Comparison of ENCODE assay signal across 9 cellular contexts in the genomic region with DNA sequence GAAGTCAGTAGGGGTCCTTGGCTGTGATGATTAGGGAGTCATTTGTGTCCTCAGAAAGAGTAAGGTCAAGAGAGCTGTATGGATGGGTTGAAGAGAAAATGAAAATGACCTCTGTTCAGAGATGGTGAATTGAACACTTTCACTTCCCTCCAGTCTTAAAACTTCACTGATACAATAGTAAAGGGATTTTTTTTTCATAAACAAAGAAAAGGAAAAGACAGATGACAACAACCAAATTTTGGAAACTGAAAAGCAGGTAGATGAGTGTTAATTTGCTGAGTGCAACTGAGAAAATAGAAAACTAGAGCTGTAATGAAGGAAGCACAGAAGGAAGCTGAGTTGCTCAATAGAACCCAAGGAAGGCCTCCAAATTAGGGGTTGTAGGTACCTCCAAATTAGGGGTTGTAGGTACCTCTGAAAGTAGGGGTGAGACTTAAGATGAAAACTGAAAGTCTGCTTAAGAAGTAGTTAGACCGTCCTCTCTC. TPM values are rescaled to one million over a fixed set of nuclear protein-coding genes. Genes with fewer than 3 reads are reported as not detected.
DNase-seq lines count a peak whose midpoint lies in the region; ATAC-seq and TF ChIP-seq lines count a peak whose summit lies in the region.
"Had no signal": no experiment of that assay in that cellular context is flagged by ENCODE, and none has a peak within 500 bp of the region (broad histone marks: within the 10 kb centered on the region; RNA-seq: fewer than 3 reads in every experiment).

No MANE protein-coding gene starts in this region.

- H3K56ac ChIP-seq in H9 (ENCODE audit: insufficient read length, low read depth, low read length): no peak overlapping the region

- no peaks in the 10 kb centered on the region for H3K27me3 ChIP-seq in H9 (ENCODE audit: insufficient read depth, low read length)
- H3K27me3 ChIP-seq: SJCRH30 had no signal

- H3K18ac ChIP-seq in H9 (ENCODE audit: insufficient read length, low read depth, low read length): no peak overlapping the region

- no peak for DNase-seq in activated CD4-positive, alpha-beta memory T cell treated with anti-CD3 and anti-CD28 coated beads for 36 hours
- DNase-seq in OCI-M1 (lab: John Stamatoyannopoulos, UW) (no peak), H9 (no peak), COR-L47 (lab: John Stamatoyannopoulos, UW) (no peak), RWPE1 (ENCODE audit: low spot score) (no peak)
- DNase-seq: SJCRH30 had no signal

- no peak overlapping the region for H2BK5ac ChIP-seq in H9 (ENCODE audit: insufficient read length, low read length)

- no peak overlapping the region for H3K4ac ChIP-seq in H9 (ENCODE audit: low read depth, low read length)

- H2BK120ac ChIP-seq in H9 (ENCODE audit: low read depth, low read length, poor library complexity, severe bottlenecking): no peak overlapping the region

- no peak overlapping the region for H4K8ac ChIP-seq in H9 (replicated peaks; ENCODE audit: insufficient read length, low read depth, low read length)

- H3K79me1 ChIP-seq in H9 (ENCODE audit: insufficient read depth, low read depth, low read length, poor library complexity, severe bottlenecking): no peaks in the 10 kb centered on the region

- ATAC-seq in GM18505 (IDR thresholded peaks at IDR 0.05; ENCODE audit: unreplicated experiment) (peak; percentile 98), GM19452 (IDR thresholded peaks at IDR 0.05; ENCODE audit: unreplicated experiment) (peak; percentile 97), HG02973 (IDR thresholded peaks at IDR 0.05; ENCODE audit: unreplicated experiment) (peak; percentile 97)

- H3K9me3 ChIP-seq in H9 (ENCODE audit: control insufficient read depth, low read depth, low read length): no peaks in the 10 kb centered on the region
- H3K9me3 ChIP-seq: SJCRH30 had no signal

- H2AK5ac ChIP-seq in H9 (ENCODE audit: insufficient read length, low read length): no peak overlapping the region

- no peak overlapping the region for H3T11ph ChIP-seq in H9 (ENCODE audit: low read length)

- POLR2A ChIA-PET in activated CD4-positive, alpha-beta memory T cell treated with anti-CD3 and anti-CD28 coated beads for 36 hours (lab: Charles Lee): interaction anchor here (1.0 kb wide), 1 partner anchor 14 kb away, joined by 7 read pairs; no protein-coding TSS in a partner anchor
- POLR2A ChIA-PET in RWPE1 (lab: Yijun Ruan, JAX; ENCODE audit: low non-redundant PET): no interaction called here

- TF ChIP-seq POLR2A in GM18505 (IDR thresholded peaks at IDR 0.05; ENCODE audit: borderline replicate concordance, extremely low read depth, insufficient read depth, insufficient read length): no peak

- H3K23me2 ChIP-seq in H9 (ENCODE audit: insufficient read length, low read depth, low read length, poor library complexity, severe bottlenecking): no peaks in the 10 kb centered on the region

- CTCF ChIA-PET in activated CD4-positive, alpha-beta memory T cell treated with anti-CD3 and anti-CD28 coated beads for 36 hours (lab: Charles Lee): no interaction called here
- CTCF ChIA-PET in RWPE1 (lab: Yijun Ruan, JAX): no interaction called here

- no peak overlapping the region for H2BK20ac ChIP-seq in H9 (ENCODE audit: low read depth, low read length, poor library complexity, severe bottlenecking)

- H4K91ac ChIP-seq in H9 (ENCODE audit: insufficient read length, low read depth, low read length): no peak overlapping the region

- intact Hi-C loops in activated CD4-positive, alpha-beta memory T cell treated with anti-CD3 and anti-CD28 coated beads for 36 hours (cut with micrococcal nuclease): loop anchor here (2.0 kb wide), 1 partner anchor 17 kb away; no protein-coding TSS in a partner anchor

- H3K27me3 Mint-ChIP-seq in activated CD4-positive, alpha-beta memory T cell treated with anti-CD3 and anti-CD28 coated beads for 36 hours: no peaks in the 10 kb centered on the region
- H3K27me3 Mint-ChIP-seq in H9 (ENCODE audit: low read depth): no peaks in the 10 kb centered on the region; the same call in 1 of the 2 replicates

- no peaks in the 10 kb centered on the region for H4K20me1 ChIP-seq in H9 (ENCODE audit: control insufficient read depth, insufficient read depth, insufficient read length)

- H3K14ac ChIP-seq in H9 (ENCODE audit: insufficient read depth, low read length): no peak overlapping the region

- H3K4me1 ChIP-seq in H9 (ENCODE audit: insufficient read depth, low read length): no peaks in the 10 kb centered on the region
- H3K4me1 ChIP-seq: SJCRH30 had no signal

- H3K9ac ChIP-seq in H9 (ENCODE audit: extremely low read depth, insufficient read length, low read length): no peak overlapping the region

- H2BK12ac ChIP-seq in H9 (ENCODE audit: insufficient read length, low read depth, low read length): no peak overlapping the region

- peak overlapping the region; percentile 67 for H3K27ac Mint-ChIP-seq in activated CD4-positive, alpha-beta memory T cell treated with anti-CD3 and anti-CD28 coated beads for 36 hours
- no peak overlapping the region for H3K27ac Mint-ChIP-seq in H9

- no peaks in the 10 kb centered on the region for H3K79me2 ChIP-seq in H9 (ENCODE audit: insufficient read depth, low read length)

- no peak overlapping the region for H3K23ac ChIP-seq in H9 (ENCODE audit: insufficient read length, low read depth, low read length)

- no peak overlapping the region for H3K4me2 ChIP-seq in H9 (ENCODE audit: insufficient read depth, insufficient read length, low read length)

- peak overlapping the region; percentile 56 for H3K4me3 Mint-ChIP-seq in activated CD4-positive, alpha-beta memory T cell treated with anti-CD3 and anti-CD28 coated beads for 36 hours
- no peak overlapping the region for H3K4me3 Mint-ChIP-seq in H9

- H3K9me3 Mint-ChIP-seq in activated CD4-positive, alpha-beta memory T cell treated with anti-CD3 and anti-CD28 coated beads for 36 hours: no peaks in the 10 kb centered on the region
- no peaks in the 10 kb centered on the region; a peak in 2 of 5 replicates for H3K9me3 Mint-ChIP-seq in H9

- H4K5ac ChIP-seq in H9 (ENCODE audit: insufficient read length, low read depth, low read length): no peak overlapping the region

- no peak overlapping the region for H2AFZ ChIP-seq in H9 (ENCODE audit: low read length)

- H3K36me3 Mint-ChIP-seq in activated CD4-positive, alpha-beta memory T cell treated with anti-CD3 and anti-CD28 coated beads for 36 hours: peaks cover 2% of the 10 kb centered on the region
- no peaks in the 10 kb centered on the region for H3K36me3 Mint-ChIP-seq in H9 (ENCODE audit: insufficient read depth in 1 of 3, low read depth in 3 of 3)

- H3K27ac ChIP-seq in H9 (ENCODE audit: insufficient read length, low read depth, low read length): no peak overlapping the region
- H3K27ac ChIP-seq in RWPE1: no peak overlapping the region
- H3K27ac ChIP-seq: SJCRH30 had no signal

- whole genome bisulfite sequencing in H9 (ENCODE audit: extremely low coverage, insufficient read length, low lambda C conversion rate): no CpG with 5 or more reads among the region's 1 CpG

- TF ChIP-seq CTCF in H9 (conservative IDR thresholded peaks at IDR 0.05) (no peak), RWPE1 (conservative IDR thresholded peaks at IDR 0.05; ENCODE audit: low read depth) (no peak)

- H3K4me1 Mint-ChIP-seq in activated CD4-positive, alpha-beta memory T cell treated with anti-CD3 and anti-CD28 coated beads for 36 hours (ENCODE audit: low read depth): peaks cover 37% of the 10 kb centered on the region
- peaks cover 4% of the 10 kb centered on the region in 2 experiments for H3K4me1 Mint-ChIP-seq in H9

- no peak overlapping the region for H2BK15ac ChIP-seq in H9 (ENCODE audit: low read depth, low read length)

RNA-seq across cellular contexts. Expression of a gene that starts 14.8 kb away (rescaled TPM):
- total RNA-seq in activated CD4-positive, alpha-beta memory T cell treated with anti-CD3 and anti-CD28 coated beads for 36 hours: 100 to 1,000 TPM; 134 to 140 TPM
- total RNA-seq in H9 (2021): 0.24 and 0.26 TPM in 2 replicates

Comparison
In these comparisons a context has a peak if more than half of its experiments do, and no peak if none do; other contexts are left out.
1. RNA of a gene that starts 14.8 kb away (total RNA-seq): 134 to 140 TPM in activated CD4-positive, alpha-beta memory T cell treated with anti-CD3 and anti-CD28 coated beads for 36 hours; 0.24 to 0.26 TPM in H9; every median in the first group is over 100 times any median in the second.
2. Peak in every context shown above with its lines, with median percentiles within 50 percentile points of each other: ATAC-seq.